In the genomic region with DNA sequence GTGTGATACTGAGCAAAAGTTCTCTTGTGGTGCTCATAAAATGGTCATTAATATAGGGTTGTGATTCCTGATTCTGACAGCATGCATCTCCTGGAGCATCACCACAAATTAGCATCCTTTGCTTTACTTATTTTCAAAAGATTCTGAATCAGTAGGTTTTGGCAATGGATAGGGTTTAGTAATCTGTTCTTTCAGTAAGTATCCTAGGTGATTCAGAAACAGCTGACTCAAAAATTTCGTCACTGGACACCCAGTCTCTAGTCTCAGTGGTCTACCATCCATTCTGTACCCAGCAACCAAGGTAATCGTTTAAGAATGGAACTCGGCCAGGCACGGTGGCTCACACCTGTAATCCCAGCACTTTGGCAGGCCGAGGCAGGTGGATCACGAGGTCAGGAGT, we compare ENCODE assay signal across 25 cellular contexts. TPM values are rescaled to one million over a fixed set of nuclear protein-coding genes. Genes with fewer than 3 reads are reported as not detected.
A peak's percentile ranks its signal among the peaks of the same experiment; 100 is the strongest.
DNase-seq lines count a peak whose midpoint lies in the region; ATAC-seq and TF ChIP-seq lines count a peak whose summit lies in the region.
"Had no signal": no experiment of that assay in that cellular context is flagged by ENCODE, and none has a peak within 500 bp of the region (broad histone marks: within the 10 kb centered on the region; RNA-seq: fewer than 3 reads in every experiment).

No MANE protein-coding gene starts in this region.

- no peak for ATAC-seq in GM18873 (IDR thresholded peaks at IDR 0.05; ENCODE audit: low FRiP score, unreplicated experiment)
- ATAC-seq in HG03025 (IDR thresholded peaks at IDR 0.05; ENCODE audit: low FRiP score, unreplicated experiment), result no peak
- ATAC-seq: GM12878, SK-N-SH treated with all-trans-retinoic acid at 6 μM for 48 hours had no signal

- H3K4me3 ChIP-seq in astrocyte of the spinal cord (ENCODE audit: low read depth, low read length) (no peak overlapping the region), fibroblast of the aortic adventitia (ENCODE audit: low read depth, low read length) (no peak overlapping the region)
- H3K4me3 ChIP-seq: GM12878 had no signal

- in situ Hi-C loops in astrocyte of the spinal cord (cut with HindIII; ENCODE audit: low sequenced_read_pairs), result no loop called here

- no peak for TF ChIP-seq CTCF in astrocyte of the spinal cord (IDR thresholded peaks at IDR 0.05; ENCODE audit: low read depth, low read length)
- no peak for TF ChIP-seq CTCF in fibroblast of the aortic adventitia (IDR thresholded peaks at IDR 0.05; ENCODE audit: insufficient read depth, low read length)

- DNase-seq in ELR (ENCODE audit: low read depth) (peak; percentile 17), LHCN-M2 (ENCODE audit: low read depth) (peak; percentile 29), astrocyte of the spinal cord (ENCODE audit: low read depth, low spot score) (peak; percentile 23), fibroblast of the aortic adventitia (ENCODE audit: low read depth) (peak; percentile 23), NCI-H524 treated with DMSO at 0.1 percent for 48 hours (lab: John Stamatoyannopoulos, UW) (no peak), hypothalamus (lab: John Stamatoyannopoulos, UW) (no peak)
- DNase-seq: CD4-positive, alpha-beta T cell; DMS153; GF-D8; NCI-H1694 treated with DMSO at 0.1 percent for 48 hours; NCI-H2107; NCI-H510A; NCI-H774; SHP77 treated with DMSO at 0.1 percent for 48 hours had no signal

RNA-seq across cellular contexts. Expression of a gene that starts 4.1 kb away (rescaled TPM):
- total RNA-seq in LHCN-M2 (2014; rRNA removed) (not detected in 2 replicates), fibroblast of the aortic adventitia (ENCODE audit: low replicate concordance) (not detected in 2 replicates)
- not detected for polyA plus RNA-seq in LHCN-M2 (2012)
- total RNA-seq: A172; CD4-positive, alpha-beta T cell; Daoy; H4; HT-29; OCI-LY7; RPMI7951 had no signal
- polyA plus RNA-seq: BJ had no signal

Comparison
In these comparisons a context has a peak if more than half of its experiments do, and no peak if none do; other contexts are left out.
1. DNase-seq: peak in ELR (single experiment), LHCN-M2 (single experiment), astrocyte of the spinal cord (single experiment) and fibroblast of the aortic adventitia (single experiment); none in NCI-H524 treated with DMSO at 0.1 percent for 48 hours (single experiment) and hypothalamus (0 of 51).